11 cellular contexts compared by ENCODE assay signal in genomic region chr2:174753038-174753633, GRCh38. TPM values are rescaled to one million over a fixed set of nuclear protein-coding genes. Genes with fewer than 3 reads are reported as not detected.
A peak's percentile ranks its signal among the peaks of the same experiment; 100 is the strongest.
DNase-seq lines count a peak whose midpoint lies in the region; ATAC-seq lines count a peak whose summit lies in the region.
"Had no signal": no experiment of that assay in that cellular context is flagged by ENCODE, and none has a peak within 500 bp of the region (broad histone marks: within the 10 kb centered on the region; RNA-seq: fewer than 3 reads in every experiment).

No MANE protein-coding gene starts in this region.

- intact Hi-C loops in activated T-helper 1 cell treated with anti-CD3 and anti-CD28 coated beads, Interleukin-12 subunit alpha, Interleukin-12 subunit beta, Interleukin-2, Interleukin-4 antibody, amounts not matched to agents 30 ng/mL and 10 ng/mL and 1 ng/mL, durations not matched to agents 14 hours and 24 hours and 36 hours (cut with micrococcal nuclease), result loop anchor here (2.0 to 5.0 kb wide), 5 partner anchors 36 to 414 kb away; partner anchors contain the start of gene ATF2

- H3K27me3 Mint-ChIP-seq in activated T-helper 1 cell treated with anti-CD3 and anti-CD28 coated beads, Interleukin-12 subunit alpha, Interleukin-12 subunit beta, Interleukin-2, Interleukin-4 antibody, amounts not matched to agents 30 ng/mL and 10 ng/mL and 1 ng/mL, durations not matched to agents 14 hours and 24 hours and 36 hours (ENCODE audit: insufficient read depth), result peaks cover 2% of the 10 kb centered on the region
- H3K27me3 Mint-ChIP-seq in stimulated activated naive CD8-positive, alpha-beta T cell treated with anti-CD3 and anti-CD28 coated beads, Interleukin-15, Interleukin-2, amounts not matched to agents 100 ng/mL and 50 ng/mL, for 24 hours, result peaks cover 4% of the 10 kb centered on the region

- peaks cover 44% of the 10 kb centered on the region for H3K4me1 Mint-ChIP-seq in activated T-helper 1 cell treated with anti-CD3 and anti-CD28 coated beads, Interleukin-12 subunit alpha, Interleukin-12 subunit beta, Interleukin-2, Interleukin-4 antibody, amounts not matched to agents 30 ng/mL and 10 ng/mL and 1 ng/mL, durations not matched to agents 14 hours and 24 hours and 36 hours (ENCODE audit: low read depth)
- peaks cover 54% of the 10 kb centered on the region for H3K4me1 Mint-ChIP-seq in stimulated activated naive CD8-positive, alpha-beta T cell treated with anti-CD3 and anti-CD28 coated beads, Interleukin-15, Interleukin-2, amounts not matched to agents 100 ng/mL and 50 ng/mL, for 24 hours (ENCODE audit: low read depth)

- peak overlapping the region; percentile 87 for H3K27ac Mint-ChIP-seq in activated T-helper 1 cell treated with anti-CD3 and anti-CD28 coated beads, Interleukin-12 subunit alpha, Interleukin-12 subunit beta, Interleukin-2, Interleukin-4 antibody, amounts not matched to agents 30 ng/mL and 10 ng/mL and 1 ng/mL, durations not matched to agents 14 hours and 24 hours and 36 hours
- H3K27ac Mint-ChIP-seq in stimulated activated naive CD8-positive, alpha-beta T cell treated with anti-CD3 and anti-CD28 coated beads, Interleukin-15, Interleukin-2, amounts not matched to agents 100 ng/mL and 50 ng/mL, for 24 hours, result peak overlapping the region; percentile 88

- no peaks in the 10 kb centered on the region for H3K9me3 ChIP-seq in MG63
- H3K9me3 ChIP-seq: tibial artery had no signal

- peak overlapping the region; percentile 47 for H3K4me3 Mint-ChIP-seq in activated T-helper 1 cell treated with anti-CD3 and anti-CD28 coated beads, Interleukin-12 subunit alpha, Interleukin-12 subunit beta, Interleukin-2, Interleukin-4 antibody, amounts not matched to agents 30 ng/mL and 10 ng/mL and 1 ng/mL, durations not matched to agents 14 hours and 24 hours and 36 hours
- H3K4me3 Mint-ChIP-seq in stimulated activated naive CD8-positive, alpha-beta T cell treated with anti-CD3 and anti-CD28 coated beads, Interleukin-15, Interleukin-2, amounts not matched to agents 100 ng/mL and 50 ng/mL, for 24 hours, result no peak overlapping the region

- no peaks in the 10 kb centered on the region for H3K36me3 ChIP-seq in MG63
- H3K36me3 ChIP-seq: tibial artery had no signal

- H3K9me3 Mint-ChIP-seq in activated T-helper 1 cell treated with anti-CD3 and anti-CD28 coated beads, Interleukin-12 subunit alpha, Interleukin-12 subunit beta, Interleukin-2, Interleukin-4 antibody, amounts not matched to agents 30 ng/mL and 10 ng/mL and 1 ng/mL, durations not matched to agents 14 hours and 24 hours and 36 hours, result no peaks in the 10 kb centered on the region
- no peaks in the 10 kb centered on the region for H3K9me3 Mint-ChIP-seq in stimulated activated naive CD8-positive, alpha-beta T cell treated with anti-CD3 and anti-CD28 coated beads, Interleukin-15, Interleukin-2, amounts not matched to agents 100 ng/mL and 50 ng/mL, for 24 hours

- H3K4me3 ChIP-seq in MG63, result no peak overlapping the region
- H3K4me3 ChIP-seq: tibial artery had no signal

- no peaks in the 10 kb centered on the region for H3K36me3 Mint-ChIP-seq in activated T-helper 1 cell treated with anti-CD3 and anti-CD28 coated beads, Interleukin-12 subunit alpha, Interleukin-12 subunit beta, Interleukin-2, Interleukin-4 antibody, amounts not matched to agents 30 ng/mL and 10 ng/mL and 1 ng/mL, durations not matched to agents 14 hours and 24 hours and 36 hours (ENCODE audit: low read depth)
- no peaks in the 10 kb centered on the region for H3K36me3 Mint-ChIP-seq in stimulated activated naive CD8-positive, alpha-beta T cell treated with anti-CD3 and anti-CD28 coated beads, Interleukin-15, Interleukin-2, amounts not matched to agents 100 ng/mL and 50 ng/mL, for 24 hours (ENCODE audit: low read depth)

- ATAC-seq in HG03354 (IDR thresholded peaks at IDR 0.05; ENCODE audit: poor library complexity, severe bottlenecking, unreplicated experiment), result peak; percentile 24

- no peaks in the 10 kb centered on the region; the same call in 1 of the 2 replicates for H3K27me3 ChIP-seq in MG63
- H3K27me3 ChIP-seq: tibial artery had no signal

- DNase-seq in stimulated activated CD4-positive, alpha-beta T cell treated with anti-CD3 and anti-CD28 coated beads, Interleukin-4, amount 100 ng/mL, for 24 hours, result peak; percentile 14
- no peak for DNase-seq in stimulated activated CD4-positive, alpha-beta T cell treated with anti-CD3 and anti-CD28 coated beads, Interleukin-12 subunit alpha, Interleukin-12 subunit beta, amount 100 ng/mL, for 4 hours
- no peak for DNase-seq in activated T-helper 1 cell treated with anti-CD3 and anti-CD28 coated beads, Interleukin-12 subunit alpha, Interleukin-12 subunit beta, Interleukin-2, Interleukin-4 antibody, amounts not matched to agents 30 ng/mL and 10 ng/mL and 1 ng/mL, durations not matched to agents 14 hours and 24 hours and 36 hours (ENCODE audit: low spot score)
- DNase-seq in UCSD-AML1 (lab: John Stamatoyannopoulos, UW; ENCODE audit: unreplicated experiment), result no peak
- no peak for DNase-seq in MG63
- no peak for DNase-seq in T1000 (lab: John Stamatoyannopoulos, UW)
- DNase-seq: C1 segment of cervical spinal cord, tibial artery had no signal

RNA-seq across cellular contexts. Expression of gene CHRNA1, which starts 11.1 kb away (rescaled TPM):
- not detected in 2 replicates for total RNA-seq in activated T-helper 1 cell treated with anti-CD3 and anti-CD28 coated beads, Interleukin-12 subunit alpha, Interleukin-12 subunit beta, Interleukin-2, Interleukin-4 antibody, amounts not matched to agents 30 ng/mL and 10 ng/mL and 1 ng/mL, durations not matched to agents 14 hours and 24 hours and 36 hours
- not detected in 2 replicates for total RNA-seq in MG63 (2014; rRNA removed; shearing (Covaris generic); ENCODE audit: low replicate concordance)
- total RNA-seq: T-helper 2 cell treated with Interferon-gamma antibody and Interleukin-4, amounts not matched to agents 100 ng/mL and 5 ng/mL, for 36 hours had no signal
